In genomic region chr6:56842602-56843475, GRCh38 we compare ENCODE assay signal across 8 cellular contexts.
DNase-seq lines count a peak whose midpoint lies in the region; ATAC-seq, FAIRE-seq and TF ChIP-seq lines count a peak whose summit lies in the region.

No MANE protein-coding gene starts in this region.

- no peak overlapping the region for H3K27ac Mint-ChIP-seq in CD4-positive, CD25-positive, alpha-beta regulatory T cell
- H3K27ac Mint-ChIP-seq in stimulated activated memory B cell treated with anti-CD40 and anti-IgM and Interleukin-4, amounts not matched to agents 10 μg/mL and 1 μg/mL and 100 μg/mL, for 72 hours: no peak overlapping the region

- 19% methylated on average over 32 of the region's 47 CpGs for WGBS in mammary epithelial cell (ENCODE audit: low coverage, missing lambda C conversion rate)

- intact Hi-C loops in mammary epithelial cell (cut with micrococcal nuclease): loop anchor here (2.0 kb wide), 1 partner anchor 34 kb away; no protein-coding TSS in a partner anchor

- H3K4me1 Mint-ChIP-seq in CD4-positive, CD25-positive, alpha-beta regulatory T cell: peaks cover 0 to 7% (median 4%) of the 10 kb centered on the region in 4 donors
- peaks cover 8% of the 10 kb centered on the region for H3K4me1 Mint-ChIP-seq in stimulated activated memory B cell treated with anti-CD40 and anti-IgM and Interleukin-4, amounts not matched to agents 10 μg/mL and 1 μg/mL and 100 μg/mL, for 72 hours

- dilution Hi-C loops in mammary epithelial cell (cut with HindIII; ENCODE audit: low sequenced_read_pairs): no loop called here

- H3K9me3 ChIP-seq in CD4-positive, CD25-positive, alpha-beta regulatory T cell (ENCODE audit: control insufficient read depth in 2 of 2, low read length in 2 of 2): no peaks in the 10 kb centered on the region
- no peaks in the 10 kb centered on the region for H3K9me3 ChIP-seq in mammary epithelial cell (replicated peaks; ENCODE audit: insufficient read depth, low read length)

- H3K36me3 ChIP-seq in CD4-positive, CD25-positive, alpha-beta regulatory T cell (ENCODE audit: control insufficient read depth, insufficient read depth, low read length): no peaks in the 10 kb centered on the region
- no peaks in the 10 kb centered on the region for H3K36me3 ChIP-seq in mammary epithelial cell (ENCODE audit: insufficient read depth, low read length)
- no peaks in the 10 kb centered on the region for H3K36me3 ChIP-seq in kidney epithelial cell (ENCODE audit: control insufficient read depth, insufficient read depth, low read length)

- peaks cover 0 to 3% (median 0%) of the 10 kb centered on the region in 7 donors for H3K9me3 Mint-ChIP-seq in CD4-positive, CD25-positive, alpha-beta regulatory T cell
- peaks cover 3% of the 10 kb centered on the region for H3K9me3 Mint-ChIP-seq in stimulated activated memory B cell treated with anti-CD40 and anti-IgM and Interleukin-4, amounts not matched to agents 10 μg/mL and 1 μg/mL and 100 μg/mL, for 72 hours

- H3K27me3 Mint-ChIP-seq in CD4-positive, CD25-positive, alpha-beta regulatory T cell: peaks cover 61% of the 10 kb centered on the region
- peaks cover 61% of the 10 kb centered on the region for H3K27me3 Mint-ChIP-seq in stimulated activated memory B cell treated with anti-CD40 and anti-IgM and Interleukin-4, amounts not matched to agents 10 μg/mL and 1 μg/mL and 100 μg/mL, for 72 hours

- peaks cover 49% of the 10 kb centered on the region for H3K79me2 ChIP-seq in mammary epithelial cell (ENCODE audit: insufficient read depth, low read length)

- TF ChIP-seq CTCF in mammary epithelial cell (conservative IDR thresholded peaks at IDR 0.05 in 1 of 2, IDR thresholded peaks at IDR 0.05 in 1 of 2; ENCODE audit: extremely low read depth in 1 of 2, insufficient read depth in 1 of 2, low read depth in 1 of 2, low read length in 2 of 2) (no peak), kidney epithelial cell (IDR thresholded peaks at IDR 0.05; ENCODE audit: insufficient read depth, low read length, poor library complexity, severe bottlenecking) (no peak)

- H3K27ac ChIP-seq in CD4-positive, CD25-positive, alpha-beta regulatory T cell (ENCODE audit: insufficient read depth, low read length, poor library complexity, severe bottlenecking): no peak overlapping the region
- peak overlapping the region; percentile 75 for H3K27ac ChIP-seq in mammary epithelial cell (ENCODE audit: insufficient read depth, low read depth, low read length)

- H3K9ac ChIP-seq in mammary epithelial cell (ENCODE audit: insufficient read depth, low read length): peak overlapping the region; percentile 84

- CTCF ChIA-PET in mammary epithelial cell (lab: Charles Lee; ENCODE audit: low non-redundant PET): interaction anchor here (0.6 kb wide), 1 partner anchor 134 kb away, joined by 3 read pairs; no protein-coding TSS in a partner anchor

- peak overlapping the region in 3 of 4 donors; percentile 31 to 74 (median 59) for H3K4me3 Mint-ChIP-seq in CD4-positive, CD25-positive, alpha-beta regulatory T cell
- H3K4me3 Mint-ChIP-seq in stimulated activated memory B cell treated with anti-CD40 and anti-IgM and Interleukin-4, amounts not matched to agents 10 μg/mL and 1 μg/mL and 100 μg/mL, for 72 hours: peak overlapping the region; percentile 78

- FAIRE-seq in GM19239 (lab: Jason Lieb, UNC): peak; percentile 76

- H4K20me1 ChIP-seq in mammary epithelial cell (ENCODE audit: insufficient read depth, low read length): no peaks in the 10 kb centered on the region

- H2AFZ ChIP-seq in mammary epithelial cell (ENCODE audit: low read depth, low read length): peak overlapping the region; percentile 92

- H3K27me3 ChIP-seq in CD4-positive, CD25-positive, alpha-beta regulatory T cell (ENCODE audit: control insufficient read depth, insufficient read depth, low read length): peaks cover 31% of the 10 kb centered on the region
- H3K27me3 ChIP-seq in mammary epithelial cell (ENCODE audit: insufficient read depth, low read length) (no peaks in the 10 kb centered on the region), kidney epithelial cell (ENCODE audit: control insufficient read depth, insufficient read depth, low read length) (no peaks in the 10 kb centered on the region)

- in situ Hi-C loops in mammary epithelial cell (cut with MboI; ENCODE audit: low sequenced_read_pairs in 2 of 2): loop anchor here in 1 of 2 donors (25.0 kb wide), 1 partner anchor 206 kb away; the partner anchor contains the start of gene DST

- peak overlapping the region; percentile 85 for H3K4me2 ChIP-seq in mammary epithelial cell (ENCODE audit: insufficient read depth, low read depth, low read length)

- peak in 1 of 3 donors; percentile 7 for DNase-seq in CD4-positive, CD25-positive, alpha-beta regulatory T cell
- no peak for DNase-seq in GM19239 (ENCODE audit: insufficient read length, low spot score)
- peak; percentile 56 for DNase-seq in OCI-M1 (lab: John Stamatoyannopoulos, UW)
- peak; percentile 64 for DNase-seq in mammary epithelial cell
- DNase-seq in kidney epithelial cell (ENCODE audit: low read depth): no peak

- no peak overlapping the region for H3K4me3 ChIP-seq in CD4-positive, CD25-positive, alpha-beta regulatory T cell (ENCODE audit: low read depth, low read length)
- H3K4me3 ChIP-seq in mammary epithelial cell (replicated peaks in 1 of 3; ENCODE audit: insufficient read depth in 1 of 3, low read depth in 2 of 3, low read length in 3 of 3): peak overlapping the region; percentile 70 to 82 (median 73)
- peak overlapping the region; percentile 82 for H3K4me3 ChIP-seq in kidney epithelial cell (ENCODE audit: low read depth, low read length)

- H3K36me3 Mint-ChIP-seq in CD4-positive, CD25-positive, alpha-beta regulatory T cell: no peaks in the 10 kb centered on the region
- H3K36me3 Mint-ChIP-seq in stimulated activated memory B cell treated with anti-CD40 and anti-IgM and Interleukin-4, amounts not matched to agents 10 μg/mL and 1 μg/mL and 100 μg/mL, for 72 hours: no peaks in the 10 kb centered on the region

- peaks cover 10% of the 10 kb centered on the region for H3K4me1 ChIP-seq in CD4-positive, CD25-positive, alpha-beta regulatory T cell (ENCODE audit: control insufficient read depth, insufficient read depth, low read length, poor library complexity, severe bottlenecking)
- H3K4me1 ChIP-seq in mammary epithelial cell (ENCODE audit: insufficient read depth, low read length): peaks cover 20% of the 10 kb centered on the region

- no TSS peak for BruUV-seq in mammary epithelial cell (replicated peaks; lab: Mats Ljungman, UMichigan)

- ATAC-seq in CD4-positive, CD25-positive, alpha-beta regulatory T cell (ENCODE audit: low read depth in 2 of 2): no peak
- ATAC-seq in HG03196 (IDR thresholded peaks at IDR 0.05; ENCODE audit: unreplicated experiment): peak; percentile 21
- no peak for ATAC-seq in stimulated activated memory B cell treated with anti-CD40 and anti-IgM and Interleukin-4, amounts not matched to agents 10 μg/mL and 1 μg/mL and 100 μg/mL, for 72 hours
- no peak for ATAC-seq in GM18858 (IDR thresholded peaks at IDR 0.05; ENCODE audit: unreplicated experiment)

Comparison
In these comparisons a context has a peak if more than half of its experiments do, and no peak if none do; other contexts are left out.
1. DNase-seq: peak in OCI-M1 (single experiment) and mammary epithelial cell (single experiment); none in GM19239 (single experiment) and kidney epithelial cell (single experiment).